In genomic region chr5:139403418-139403786, GRCh38 we compare ENCODE assay signal across 10 cellular contexts. TPM values are rescaled to one million over a fixed set of nuclear protein-coding genes. Genes with fewer than 3 reads are reported as not detected.
DNase-seq lines count a peak whose midpoint lies in the region; ATAC-seq and TF ChIP-seq lines count a peak whose summit lies in the region.
"Had no signal": no experiment of that assay in that cellular context is flagged by ENCODE, and none has a peak within 500 bp of the region (broad histone marks: within the 10 kb centered on the region; RNA-seq: fewer than 3 reads in every experiment).

No MANE protein-coding gene starts in this region.

- H3K4me1 Mint-ChIP-seq in activated B cell treated with CpG ODN at 0.5 μM for 24 hours = peaks cover 50% of the 10 kb centered on the region
- peaks cover 44% of the 10 kb centered on the region for H3K4me1 Mint-ChIP-seq in stimulated activated effector memory CD8-positive, alpha-beta T cell treated with anti-CD3 and anti-CD28 coated beads, Interleukin-12 subunit alpha, Interleukin-12 subunit beta, amount 100 ng/mL, for 72 hours

- peak; percentile 35 for DNase-seq in H7
- DNase-seq in activated B cell treated with CpG ODN at 0.5 μM for 24 hours = no peak
- no peak for DNase-seq in right cardiac atrium
- no peak for DNase-seq in stimulated activated effector memory CD8-positive, alpha-beta T cell treated with anti-CD3 and anti-CD28 coated beads, Interleukin-12 subunit alpha, Interleukin-12 subunit beta, amount 100 ng/mL, for 72 hours (ENCODE audit: low spot score in 2 of 2)
- no peak for DNase-seq in head of caudate nucleus
- no peak for DNase-seq in SIG-M5 (lab: John Stamatoyannopoulos, UW)
- DNase-seq in NCI-H146 (lab: John Stamatoyannopoulos, UW) = no peak

- CTCF ChIA-PET in activated B cell treated with CpG ODN at 0.5 μM for 24 hours (lab: Charles Lee) = interaction anchor here (0.9 to 1.1 kb wide), 3 partner anchors 16 to 112 kb away, joined by 3 to 4 read pairs (median 3); no protein-coding TSS in a partner anchor

- H3K36me3 Mint-ChIP-seq in activated B cell treated with CpG ODN at 0.5 μM for 24 hours (ENCODE audit: low read depth) = peaks cover 5% of the 10 kb centered on the region
- peaks cover 19% of the 10 kb centered on the region for H3K36me3 Mint-ChIP-seq in stimulated activated effector memory CD8-positive, alpha-beta T cell treated with anti-CD3 and anti-CD28 coated beads, Interleukin-12 subunit alpha, Interleukin-12 subunit beta, amount 100 ng/mL, for 72 hours

- no peaks in the 10 kb centered on the region for H3K27me3 ChIP-seq in H7 (ENCODE audit: control insufficient read depth, insufficient read depth, low read length)
- no peaks in the 10 kb centered on the region for H3K27me3 ChIP-seq in right cardiac atrium (ENCODE audit: control insufficient read depth, insufficient read depth)

- H3K9me3 ChIP-seq in right cardiac atrium (ENCODE audit: control insufficient read depth, low read length) = no peaks in the 10 kb centered on the region

- H3K27ac ChIP-seq in right cardiac atrium (ENCODE audit: low read length) = peak overlapping the region; percentile 92

- peaks cover 8% of the 10 kb centered on the region for H3K36me3 ChIP-seq in H7 (replicated peaks; ENCODE audit: control insufficient read depth, insufficient read depth, low read length)

- intact Hi-C loops in activated B cell treated with CpG ODN at 0.5 μM for 24 hours (cut with micrococcal nuclease) = loop anchor here (5.0 to 10.0 kb wide), 2 partner anchors 939 to 1244 kb away; partner anchors contain the start of genes EGR1, IK and NDUFA2
- intact Hi-C loops in right cardiac atrium (cut with DNase I) = no loop called here
- intact Hi-C loops in head of caudate nucleus (cut with DNase I) = no loop called here

- ATAC-seq in activated B cell treated with CpG ODN at 0.5 μM for 24 hours (ENCODE audit: low read depth) (no peak), right cardiac atrium (no peak), GM19023 (IDR thresholded peaks at IDR 0.05; ENCODE audit: unreplicated experiment) (no peak)
- no peak for ATAC-seq in stimulated activated effector memory CD8-positive, alpha-beta T cell treated with anti-CD3 and anti-CD28 coated beads, Interleukin-12 subunit alpha, Interleukin-12 subunit beta, amount 100 ng/mL, for 72 hours

- WGBS in right cardiac atrium = 16% methylated on average over 7 of the region's 7 CpGs

- peak overlapping the region; percentile 90 for H3K4me3 Mint-ChIP-seq in activated B cell treated with CpG ODN at 0.5 μM for 24 hours
- H3K4me3 Mint-ChIP-seq in stimulated activated effector memory CD8-positive, alpha-beta T cell treated with anti-CD3 and anti-CD28 coated beads, Interleukin-12 subunit alpha, Interleukin-12 subunit beta, amount 100 ng/mL, for 72 hours = peak overlapping the region; percentile 87

- POLR2A ChIA-PET in activated B cell treated with CpG ODN at 0.5 μM for 24 hours (lab: Charles Lee) = interaction anchor here (0.5 to 2.3 kb wide), 16 partner anchors 8 to 1065 kb away, joined by 3 to 24 read pairs (median 5); partner anchors contain the start of genes FAM53C, MZB1, PAIP2 and SIL1

- no peaks in the 10 kb centered on the region for H3K4me1 ChIP-seq in right cardiac atrium (ENCODE audit: control insufficient read depth, insufficient read depth, low read length)

- no peaks in the 10 kb centered on the region for H3K9me3 Mint-ChIP-seq in activated B cell treated with CpG ODN at 0.5 μM for 24 hours
- H3K9me3 Mint-ChIP-seq in stimulated activated effector memory CD8-positive, alpha-beta T cell treated with anti-CD3 and anti-CD28 coated beads, Interleukin-12 subunit alpha, Interleukin-12 subunit beta, amount 100 ng/mL, for 72 hours = no peaks in the 10 kb centered on the region

- TF ChIP-seq CTCF in activated B cell treated with CpG ODN at 0.5 μM for 24 hours (IDR thresholded peaks at IDR 0.05) = no peak

- no peaks in the 10 kb centered on the region for H3K27me3 Mint-ChIP-seq in activated B cell treated with CpG ODN at 0.5 μM for 24 hours

- H3K4me3 ChIP-seq in H7 (ENCODE audit: insufficient read depth, low read depth, low read length) (peak overlapping the region; percentile 65), right cardiac atrium (ENCODE audit: low read length) (peak overlapping the region; percentile 41)

- peak overlapping the region; percentile 96 for H3K27ac Mint-ChIP-seq in activated B cell treated with CpG ODN at 0.5 μM for 24 hours
- H3K27ac Mint-ChIP-seq in stimulated activated effector memory CD8-positive, alpha-beta T cell treated with anti-CD3 and anti-CD28 coated beads, Interleukin-12 subunit alpha, Interleukin-12 subunit beta, amount 100 ng/mL, for 72 hours = peak overlapping the region; percentile 98

RNA-seq across cellular contexts. Expression of gene SPATA24, which starts 0.5 kb away (rescaled TPM):
- 7.7 and 8.6 TPM in 2 replicates for total RNA-seq in H7 (2014; rRNA removed; shearing (Covaris generic))
- total RNA-seq in activated B cell treated with CpG ODN at 0.5 μM for 24 hours = 6.4 and 9.3 TPM in 2 replicates
- 10 to 100 TPM in 3 of 4 donors, 1 to 10 TPM in 1; 9.8 to 25.4 (median 14.4) TPM for total RNA-seq in right cardiac atrium
- 34.6 TPM for polyA plus RNA-seq in right cardiac atrium

RNA-seq across cellular contexts. Expression of gene PROB1, which starts 8.5 kb away (rescaled TPM):
- total RNA-seq in H7 (2014; rRNA removed; shearing (Covaris generic)) = 1.4 and 1.7 TPM in 2 replicates
- total RNA-seq in activated B cell treated with CpG ODN at 0.5 μM for 24 hours (3.5 and 3.6 TPM in 2 replicates), right cardiac atrium (10 to 100 TPM; 24.8 to 38.5 (median 33.0) TPM)
- 22.2 TPM for polyA plus RNA-seq in right cardiac atrium

RNA-seq across cellular contexts. Expression of gene MZB1, which starts 13.7 kb away (rescaled TPM):
- total RNA-seq in H7 (2014; rRNA removed; shearing (Covaris generic)) = 0.18 TPM in 1 of 2 replicates, not detected in the other
- total RNA-seq in activated B cell treated with CpG ODN at 0.5 μM for 24 hours (47.1 and 50.5 TPM in 2 replicates), right cardiac atrium (1 to 10 TPM in 2 of 4 donors, under 1 TPM in 2; 0.70 to 1.8 (median 1.1) TPM)
- 0.38 TPM for polyA plus RNA-seq in right cardiac atrium
- total RNA-seq: M059J, renal cortical epithelial cell had no signal

RNA-seq across cellular contexts. Expression of gene SLC23A1, which starts 20.3 kb away (rescaled TPM):
- not detected in 2 replicates for total RNA-seq in H7 (2014; rRNA removed; shearing (Covaris generic))
- total RNA-seq in activated B cell treated with CpG ODN at 0.5 μM for 24 hours = 1.4 and 1.8 TPM in 2 replicates
- not detected for total RNA-seq in right cardiac atrium
- polyA plus RNA-seq in right cardiac atrium = 0.18 TPM
- total RNA-seq: M059J had no signal

RNA-seq across cellular contexts. Expression of gene DNAJC18, which starts 35.9 kb away (rescaled TPM):
- 6.3 and 9.8 TPM in 2 replicates for total RNA-seq in H7 (2014; rRNA removed; shearing (Covaris generic))
- total RNA-seq in activated B cell treated with CpG ODN at 0.5 μM for 24 hours (9.1 and 9.6 TPM in 2 replicates), right cardiac atrium (10 to 100 TPM; 14.0 to 24.9 (median 15.2) TPM)
- 5.6 TPM for polyA plus RNA-seq in right cardiac atrium

Comparison
In these comparisons a context has a peak if more than half of its experiments do, and no peak if none do; other contexts are left out.
1. RNA of gene MZB1, which starts 13.7 kb away (total RNA-seq): 47.1 to 50.5 TPM in activated B cell treated with CpG ODN at 0.5 μM for 24 hours; 0.70 to 1.8 TPM in right cardiac atrium and 0.18 TPM in H7; every median in the first group is over 10 times any median in the second.